ENCODE assay signal across 14 cellular contexts in the genomic region with DNA sequence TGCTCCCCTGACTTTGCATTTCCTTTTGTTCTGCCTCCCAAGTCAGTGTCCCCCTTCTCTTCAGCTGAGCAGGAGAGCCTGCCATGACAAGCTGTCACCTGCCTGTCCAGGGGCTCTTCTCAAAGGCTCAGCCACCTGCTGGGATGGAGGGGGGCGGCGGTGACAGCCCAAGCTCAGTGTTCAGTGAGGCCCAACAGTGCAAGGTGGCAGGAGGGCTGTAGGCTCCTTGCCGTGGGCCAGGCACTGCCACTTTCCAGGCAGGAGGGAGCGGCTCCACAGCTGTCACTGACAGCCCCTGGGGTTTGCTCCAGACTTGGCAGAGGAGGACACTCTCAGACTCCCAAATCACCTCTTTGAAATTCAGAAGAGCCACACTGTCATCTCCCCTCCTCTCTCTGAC.
A peak's percentile ranks its signal among the peaks of the same experiment; 100 is the strongest.
DNase-seq lines count a peak whose midpoint lies in the region; ATAC-seq and TF ChIP-seq lines count a peak whose summit lies in the region.
"Had no signal": no experiment of that assay in that cellular context is flagged by ENCODE, and none has a peak within 500 bp of the region (broad histone marks: within the 10 kb centered on the region; RNA-seq: fewer than 3 reads in every experiment).

No MANE protein-coding gene starts in this region.

- no peak overlapping the region for H3K23ac ChIP-seq in neuronal stem cell (ENCODE audit: low read depth, low read length, poor library complexity)

- H3K9me2 ChIP-seq in PC-9 (ENCODE audit: insufficient read depth): no peaks in the 10 kb centered on the region

- no peak overlapping the region for H3K4ac ChIP-seq in neuronal stem cell (ENCODE audit: low read length)

- CTCF ChIA-PET in PC-9 (lab: Charles Lee): no interaction called here

- ATAC-seq in lower lobe of right lung: no peak

- H4K20me1 ChIP-seq in PC-9 (ENCODE audit: insufficient read depth): no peaks in the 10 kb centered on the region; the same call in 1 of the 2 replicates

- H3K9me3 ChIP-seq in neuronal stem cell (replicated peaks in 1 of 2; ENCODE audit: control insufficient read depth in 2 of 2, insufficient read depth in 1 of 2, low read depth in 1 of 2, low read length in 2 of 2): no peaks in the 10 kb centered on the region
- no peaks in the 10 kb centered on the region for H3K9me3 ChIP-seq in PC-9 (ENCODE audit: insufficient read depth, low read depth)
- no peaks in the 10 kb centered on the region for H3K9me3 ChIP-seq in lower lobe of right lung

- no peak overlapping the region for H4K8ac ChIP-seq in neuronal stem cell (ENCODE audit: low read depth, low read length)

- WGBS in neuronal stem cell (ENCODE audit: extremely low coverage in 2 of 2, insufficient read length in 2 of 2, insufficient replicate concordance in 1 of 2), 2 donors: no CpG with 5 or more reads among the region's 4 CpGs

- H3K18ac ChIP-seq in neuronal stem cell (ENCODE audit: low read length): peak overlapping the region; percentile 4

- no peak overlapping the region for H2BK5ac ChIP-seq in neuronal stem cell (ENCODE audit: low read length)

- TF ChIP-seq CTCF in PC-9 (conservative IDR thresholded peaks at IDR 0.05) (no peak), lower lobe of right lung (IDR thresholded peaks at IDR 0.05) (no peak)

- H3K27ac ChIP-seq in neuronal stem cell (replicated peaks; ENCODE audit: low read length) (no peak overlapping the region), PC-9 (no peak overlapping the region), lower lobe of right lung (no peak overlapping the region)

- intact Hi-C loops in PC-9 (cut with micrococcal nuclease; ENCODE audit: unreplicated experiment) (no loop called here), lower lobe of right lung (cut with DNase I) (no loop called here)

- DNase-seq in NCI-H524 (lab: John Stamatoyannopoulos, UW): peak; percentile 68 to 89
- no peak for DNase-seq in NCI-H524 treated with DMSO at 0.1 percent for 48 hours (lab: John Stamatoyannopoulos, UW)
- peak; percentile 95 for DNase-seq in NCI-H1105 treated with DMSO at 0.1 percent for 48 hours (lab: John Stamatoyannopoulos, UW)
- DNase-seq in NCI-H345 (lab: John Stamatoyannopoulos, UW): peak; percentile 61
- no peak for DNase-seq in neuronal stem cell (ENCODE audit: low spot score)
- no peak for DNase-seq in PC-9
- no peak for DNase-seq in MV-4-11 (lab: John Stamatoyannopoulos, UW)
- no peak for DNase-seq in lower lobe of right lung
- DNase-seq: AML-193; CD4-positive, CD25-positive, alpha-beta regulatory T cell; GOT3; HFFc6; KBM-7; SHP77 had no signal

- peaks cover 0 to 8% of the 10 kb centered on the region in 2 donors for H3K4me1 ChIP-seq in neuronal stem cell (ENCODE audit: control insufficient read depth in 2 of 2, insufficient read depth in 1 of 2, low read depth in 1 of 2, low read length in 2 of 2)
- H3K4me1 ChIP-seq in PC-9 (replicated peaks; ENCODE audit: insufficient read depth): no peaks in the 10 kb centered on the region
- no peaks in the 10 kb centered on the region for H3K4me1 ChIP-seq in lower lobe of right lung

- H3K27me3 ChIP-seq in neuronal stem cell (ENCODE audit: control insufficient read depth in 3 of 3, insufficient read depth in 3 of 3, low read depth in 1 of 3, low read length in 3 of 3) (no peaks in the 10 kb centered on the region), PC-9 (ENCODE audit: insufficient read depth, low read depth) (peaks cover 7% of the 10 kb centered on the region), lower lobe of right lung (ENCODE audit: low read depth) (no peaks in the 10 kb centered on the region)

- H3K14ac ChIP-seq in neuronal stem cell (ENCODE audit: low read length): peak overlapping the region; percentile 51

- no peak overlapping the region for H3K9ac ChIP-seq in neuronal stem cell (ENCODE audit: low read depth, low read length, poor library complexity)

- H3K36me3 ChIP-seq in neuronal stem cell (replicated peaks in 1 of 2; ENCODE audit: control insufficient read depth in 2 of 2, insufficient read depth in 2 of 2, low read length in 2 of 2) (no peaks in the 10 kb centered on the region), PC-9 (ENCODE audit: low read depth) (no peaks in the 10 kb centered on the region), lower lobe of right lung (no peaks in the 10 kb centered on the region)

- no peaks in the 10 kb centered on the region for H3K79me2 ChIP-seq in PC-9 (ENCODE audit: low read depth)

- H3F3A ChIP-seq in PC-9 (ENCODE audit: insufficient read depth, low read depth): no peaks in the 10 kb centered on the region

- BruUV-seq in PC-9 (replicated peaks; lab: Mats Ljungman, UMichigan): no TSS peak

- H2AFZ ChIP-seq in neuronal stem cell (ENCODE audit: low read length) (no peak overlapping the region), PC-9 (no peak overlapping the region)

- no peak overlapping the region for H4K91ac ChIP-seq in neuronal stem cell (ENCODE audit: low read depth, low read length, poor library complexity)

- no peak overlapping the region for H3K4me2 ChIP-seq in neuronal stem cell (ENCODE audit: insufficient read depth, low read length, poor library complexity, severe bottlenecking)
- no peak overlapping the region for H3K4me2 ChIP-seq in PC-9

- no peak overlapping the region for H3K4me3 ChIP-seq in neuronal stem cell (ENCODE audit: low read length in 2 of 2)
- H3K4me3 ChIP-seq in PC-9: no peak overlapping the region
- no peak overlapping the region for H3K4me3 ChIP-seq in lower lobe of right lung

- H2AK5ac ChIP-seq in neuronal stem cell (ENCODE audit: low read depth, low read length): no peak overlapping the region

- no peak overlapping the region for H2BK120ac ChIP-seq in neuronal stem cell (ENCODE audit: low read depth, low read length)

- H3K79me1 ChIP-seq in neuronal stem cell (ENCODE audit: low read depth, low read length): no peaks in the 10 kb centered on the region

- POLR2A ChIA-PET in PC-9 (lab: Charles Lee; ENCODE audit: unreplicated experiment): no interaction called here

- H2BK15ac ChIP-seq in neuronal stem cell (ENCODE audit: low read length): no peak overlapping the region

- H2BK12ac ChIP-seq in neuronal stem cell (ENCODE audit: low read length): no peak overlapping the region

Comparison
In these comparisons a context has a peak if more than half of its experiments do, and no peak if none do; other contexts are left out.
1. DNase-seq: peak in NCI-H524 (2 of 2), NCI-H1105 treated with DMSO at 0.1 percent for 48 hours (single experiment) and NCI-H345 (single experiment); none in NCI-H524 treated with DMSO at 0.1 percent for 48 hours (single experiment), neuronal stem cell (single experiment), PC-9 (0 of 2), MV-4-11 (single experiment) and lower lobe of right lung (single experiment).